ENCODE assay signal across 1 cellular context in the genomic region with DNA sequence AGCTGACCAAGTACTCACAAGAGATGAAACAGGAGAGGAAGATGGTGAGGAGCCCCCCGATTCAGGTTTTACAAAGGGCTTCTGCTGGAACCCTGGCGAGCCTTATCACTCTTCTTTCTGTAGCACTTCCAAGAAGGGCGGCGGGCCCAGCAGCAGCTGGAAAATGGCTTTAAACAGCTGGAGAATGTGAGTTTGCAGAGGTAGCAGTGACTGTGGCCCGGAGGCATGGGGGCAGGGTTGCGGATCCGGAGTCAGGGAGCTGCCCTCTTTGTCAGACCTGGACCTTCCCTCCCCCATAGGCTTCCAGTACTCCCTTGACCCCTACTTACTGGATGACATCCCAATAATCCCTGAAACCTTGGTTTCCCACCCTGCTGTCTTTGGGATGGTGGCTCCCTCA.
TF ChIP-seq lines count a peak whose summit lies in the region.

No MANE protein-coding gene starts in this region.

TF ChIP-seq in IMR-90, 13 proteins besides CTCF, POLR2A, EP300 and RAD21:
- TF ChIP-seq RFX5 (IDR thresholded peaks at IDR 0.05; ENCODE audit: low read depth, low read length), result no peak
- no peak for TF ChIP-seq SMC3 (IDR thresholded peaks at IDR 0.05; ENCODE audit: low read depth, low read length)
- TF ChIP-seq MAZ (IDR thresholded peaks at IDR 0.05; ENCODE audit: borderline replicate concordance, low read depth, low read length), result no peak
- TF ChIP-seq NFE2L2 (IDR thresholded peaks at IDR 0.05; ENCODE audit: low read depth, low read length), result no peak
- TF ChIP-seq RCOR1 (IDR thresholded peaks at IDR 0.05; ENCODE audit: insufficient replicate concordance, low read length), result no peak
- no peak for TF ChIP-seq ELK1 (IDR thresholded peaks at IDR 0.05; ENCODE audit: borderline replicate concordance, low read depth, low read length)
- TF ChIP-seq, protein P1, sequence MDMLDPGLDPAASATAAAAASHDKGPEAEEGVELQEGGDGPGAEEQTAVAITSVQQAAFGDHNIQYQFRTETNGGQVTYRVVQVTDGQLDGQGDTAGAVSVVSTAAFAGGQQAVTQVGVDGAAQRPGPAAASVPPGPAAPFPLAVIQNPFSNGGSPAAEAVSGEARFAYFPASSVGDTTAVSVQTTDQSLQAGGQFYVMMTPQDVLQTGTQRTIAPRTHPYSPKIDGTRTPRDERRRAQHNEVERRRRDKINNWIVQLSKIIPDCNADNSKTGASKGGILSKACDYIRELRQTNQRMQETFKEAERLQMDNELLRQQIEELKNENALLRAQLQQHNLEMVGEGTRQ (IDR thresholded peaks at IDR 0.05; ENCODE audit: low read depth, low read length), result no peak
- no peak for TF ChIP-seq MXI1 (IDR thresholded peaks at IDR 0.05; ENCODE audit: borderline replicate concordance, low read depth, low read length)
- TF ChIP-seq CHD1 (IDR thresholded peaks at IDR 0.05; ENCODE audit: low read depth, low read length), result no peak
- TF ChIP-seq FOS (IDR thresholded peaks at IDR 0.05; ENCODE audit: low read depth, low read length), result no peak
- TF ChIP-seq BHLHE40 (IDR thresholded peaks at IDR 0.05; ENCODE audit: low read depth, low read length), result no peak
- no peak for TF ChIP-seq MAFK (IDR thresholded peaks at IDR 0.05; ENCODE audit: low read depth, low read length)
- no peak for TF ChIP-seq CEBPB (IDR thresholded peaks at IDR 0.05; ENCODE audit: low read depth, low read length)
